In the genomic region with DNA sequence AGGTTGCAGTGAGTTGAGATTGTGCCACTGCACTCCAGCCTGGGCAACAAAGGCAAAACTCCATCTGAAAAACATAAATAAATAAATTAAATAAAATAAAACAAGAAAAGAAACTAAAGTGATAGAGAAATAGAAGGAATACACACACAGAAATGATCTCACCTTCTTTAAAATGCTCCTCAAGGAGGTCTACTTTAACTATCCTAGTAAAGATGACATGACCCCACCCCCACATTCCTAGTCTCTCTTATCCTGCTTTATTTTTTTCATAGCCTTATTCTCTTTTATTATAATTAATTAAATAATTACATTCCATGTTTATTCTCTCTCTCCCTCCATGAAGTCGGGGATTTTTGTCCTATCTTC, we compare ENCODE assay signal across 30 cellular contexts. TPM values are rescaled to one million over a fixed set of nuclear protein-coding genes. Genes with fewer than 3 reads are reported as not detected.
"Had no signal": no experiment of that assay in that cellular context is flagged by ENCODE, and none has a peak within 500 bp of the region (broad histone marks: within the 10 kb centered on the region; RNA-seq: fewer than 3 reads in every experiment).

No MANE protein-coding gene starts in this region.

- ATAC-seq: stimulated activated effector memory CD8-positive, alpha-beta T cell treated with anti-CD3 and anti-CD28 coated beads, Interleukin-12 subunit alpha, Interleukin-12 subunit beta, amount 100 ng/mL, for 72 hours; stimulated activated memory B cell treated with anti-CD40 and anti-IgM and Interleukin-4, amounts not matched to agents 10 μg/mL and 1 μg/mL and 100 μg/mL, for 72 hours; stimulated activated naive B cell treated with anti-CD40 and anti-IgM and Interleukin-4, amounts not matched to agents 10 μg/mL and 1 μg/mL and 100 μg/mL, for 72 hours; stimulated activated naive CD8-positive, alpha-beta T cell treated with anti-CD3 and anti-CD28 coated beads, Interleukin-15, amount 100 ng/mL, for 72 hours; stimulated activated naive CD8-positive, alpha-beta T cell treated with anti-CD3 and anti-CD28 coated beads, Interleukin-15, Interleukin-2, amounts not matched to agents 100 U/mL and 50 U/mL, for 24 hours; upper lobe of right lung had no signal

- DNase-seq: stimulated activated CD4-positive, alpha-beta T cell treated with anti-CD3 and anti-CD28 coated beads, Interleukin-2, amount 100 ng/mL, for 48 hours; stimulated activated CD4-positive, alpha-beta T cell treated with anti-CD3 and anti-CD28 coated beads, Interleukin-4, amount 100 ng/mL, for 1 hour; stimulated activated CD4-positive, alpha-beta T cell treated with anti-CD3 and anti-CD28 coated beads, Interleukin-4, amount 100 ng/mL, for 24 hours; stimulated activated CD4-positive, alpha-beta T cell treated with anti-CD3 and anti-CD28 coated beads, Interleukin-4, amount 100 ng/mL, for 4 hours; stimulated activated CD8-positive, alpha-beta memory T cell treated with anti-CD3 and anti-CD28 coated beads, Interleukin-4, amount 100 ng/mL, for 48 hours; stimulated activated naive B cell treated with anti-CD40 and anti-IgM and Interleukin-4, amounts not matched to agents 10 μg/mL and 1 μg/mL and 100 μg/mL, for 72 hours; stimulated activated naive CD4-positive, alpha-beta T cell; stimulated activated naive CD4-positive, alpha-beta T cell treated with Interleukin-2 at 50 U/mL for 16 hours; stimulated activated naive CD8-positive, alpha-beta T cell treated with anti-CD3 and anti-CD28 coated beads, Interleukin-15, amount 100 ng/mL, for 72 hours; stimulated activated naive CD8-positive, alpha-beta T cell treated with anti-CD3 and anti-CD28 coated beads, Interleukin-15, Interleukin-2, amounts not matched to agents 100 U/mL and 50 U/mL, for 24 hours; stomach; substantia nigra; testis; thyroid gland; tibial artery; transverse colon; trophoblast cell; upper lobe of left lung; upper lobe of right lung; uterus had no signal

- H3K27ac ChIP-seq: stomach, suprapubic skin, testis, thoracic aorta, thyroid gland, tibial artery, tibial nerve, transverse colon, upper lobe of left lung, upper lobe of right lung, uterus, vagina had no signal

- H3K9me3 ChIP-seq: stomach, suprapubic skin, testis, thoracic aorta, thyroid gland, tibial artery, tibial nerve, transverse colon, upper lobe of left lung, upper lobe of right lung, uterus, vagina had no signal

- H3K4me1 ChIP-seq: stomach, suprapubic skin, testis, thyroid gland, tibial artery, tibial nerve, transverse colon, upper lobe of left lung, upper lobe of right lung, uterus, vagina had no signal

- H3K36me3 ChIP-seq: stomach, suprapubic skin, thoracic aorta, thyroid gland, tibial artery, tibial nerve, transverse colon, upper lobe of left lung, upper lobe of right lung, uterus, vagina had no signal

- H3K4me3 ChIP-seq: stomach, suprapubic skin, testis, thoracic aorta, thyroid gland, tibial artery, tibial nerve, transverse colon, upper lobe of left lung, upper lobe of right lung, uterus, vagina had no signal

- FAIRE-seq: urothelium cell line had no signal

- H3K27me3 ChIP-seq: stomach, suprapubic skin, testis, thyroid gland, tibial artery, tibial nerve, transverse colon, upper lobe of left lung, uterus, vagina had no signal

RNA-seq across cellular contexts. Expression of gene CR1L, which starts 18.0 kb away (rescaled TPM):
- total RNA-seq: suprapubic skin, temporal lobe, testis, thoracic aorta, transverse colon, upper lobe of right lung, ureter, vagina had no signal
- polyA plus RNA-seq: stomach, urinary bladder had no signal
